In the genomic region with DNA sequence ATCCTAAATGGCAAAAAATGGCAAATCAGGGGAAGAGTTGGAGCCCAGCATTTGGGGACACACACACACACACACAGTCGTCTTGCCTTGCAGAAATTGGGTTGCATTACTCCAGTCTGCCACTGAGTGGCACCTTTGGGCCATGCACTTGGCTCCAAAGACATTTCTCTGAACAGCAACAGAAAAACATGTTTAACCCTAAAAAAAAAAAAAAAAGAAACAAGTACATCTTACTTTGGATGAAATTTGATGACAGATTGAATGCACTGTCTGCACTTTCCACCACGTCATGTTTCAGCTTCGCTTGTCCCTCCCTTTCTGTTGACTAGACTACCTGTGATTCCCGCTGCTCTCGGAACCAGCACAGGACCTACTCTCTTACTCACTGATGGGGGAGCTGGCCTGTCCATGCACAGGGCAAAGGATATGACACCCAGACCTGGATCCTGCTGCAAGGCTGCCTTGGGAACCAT, we compare ENCODE assay signal across 8 cellular contexts.
DNase-seq lines count a peak whose midpoint lies in the region; ATAC-seq and TF ChIP-seq lines count a peak whose summit lies in the region.

No MANE protein-coding gene starts in this region.

- H3K4me3 Mint-ChIP-seq in Calu3 (ENCODE audit: low read depth, unreplicated experiment) (no peak overlapping the region), IgD-negative memory B cell (peak overlapping the region; percentile 2 to 85 (median 44))
- peak overlapping the region; percentile 34 for H3K4me3 Mint-ChIP-seq in activated naive CD8-positive, alpha-beta T cell

- TF ChIP-seq POLR2A in GM18505 (IDR thresholded peaks at IDR 0.05; ENCODE audit: borderline replicate concordance, extremely low read depth, insufficient read depth, insufficient read length) = no peak

- H3K27ac Mint-ChIP-seq in Calu3 (ENCODE audit: unreplicated experiment) = no peak overlapping the region
- peak overlapping the region; percentile 33 to 53 (median 48) for H3K27ac Mint-ChIP-seq in IgD-negative memory B cell
- H3K27ac Mint-ChIP-seq in activated naive CD8-positive, alpha-beta T cell = no peak overlapping the region

- H3K27me3 Mint-ChIP-seq in Calu3 (ENCODE audit: unreplicated experiment) (peaks cover 7% of the 10 kb centered on the region), IgD-negative memory B cell (peaks cover 2% of the 10 kb centered on the region)
- no peaks in the 10 kb centered on the region for H3K27me3 Mint-ChIP-seq in activated naive CD8-positive, alpha-beta T cell

- H3K36me3 Mint-ChIP-seq in Calu3 (ENCODE audit: insufficient read depth, unreplicated experiment) = no peaks in the 10 kb centered on the region
- peaks cover 3% of the 10 kb centered on the region for H3K36me3 Mint-ChIP-seq in IgD-negative memory B cell
- no peaks in the 10 kb centered on the region for H3K36me3 Mint-ChIP-seq in activated naive CD8-positive, alpha-beta T cell

- peaks cover 15% of the 10 kb centered on the region for H3K4me1 ChIP-seq in cardiac muscle cell (ENCODE audit: low read depth)
- peaks cover 2% of the 10 kb centered on the region for H3K4me1 ChIP-seq in psoas muscle

- no peaks in the 10 kb centered on the region for H3K9me3 ChIP-seq in cardiac muscle cell (ENCODE audit: low read depth)
- H3K9me3 ChIP-seq in psoas muscle = peaks cover 8% of the 10 kb centered on the region

- H3K27me3 ChIP-seq in cardiac muscle cell = no peaks in the 10 kb centered on the region
- no peaks in the 10 kb centered on the region for H3K27me3 ChIP-seq in psoas muscle (ENCODE audit: insufficient read depth in 3 of 3, low read length in 2 of 3)

- ATAC-seq in psoas muscle (peak; percentile 84 to 92 (median 86)), GM18505 (IDR thresholded peaks at IDR 0.05; ENCODE audit: unreplicated experiment) (no peak)

- 39 to 47% (median 41%) methylated on average over 5 of the region's 5 CpGs for WGBS in psoas muscle, 3 donors

- H3K9me3 Mint-ChIP-seq in Calu3 (ENCODE audit: low read depth, unreplicated experiment) (no peaks in the 10 kb centered on the region), IgD-negative memory B cell (peaks cover 0 to 16% (median 6%) of the 10 kb centered on the region in 3 donors)
- H3K9me3 Mint-ChIP-seq in activated naive CD8-positive, alpha-beta T cell (ENCODE audit: low read depth) = peaks cover 5% of the 10 kb centered on the region

- CTCF ChIA-PET in Calu3 (lab: Charles Lee) = interaction anchor here (0.6 to 3.2 kb wide), 6 partner anchors 9 to 431 kb away, joined by 3 to 15 read pairs (median 4); a partner anchor contains a TSS

- intact Hi-C loops in Calu3 (cut with micrococcal nuclease; ENCODE audit: unreplicated experiment) = loop anchor here (1.0 to 5.0 kb wide), 2 partner anchors 265 to 388 kb away; no protein-coding TSS in a partner anchor
- intact Hi-C loops in psoas muscle (cut with DNase I) = loop anchor here (1.0 to 5.0 kb wide), 4 partner anchors 150 to 432 kb away; no protein-coding TSS in a partner anchor

- BruUV-seq in Calu3 (replicated peaks; lab: Mats Ljungman, UMichigan) = no TSS peak

- H3K36me3 ChIP-seq in cardiac muscle cell (no peaks in the 10 kb centered on the region), psoas muscle (ENCODE audit: insufficient read depth in 1 of 2, low read depth in 1 of 2) (no peaks in the 10 kb centered on the region)

- H3K4me3 ChIP-seq in cardiac muscle cell (no peak overlapping the region), psoas muscle (no peak overlapping the region)

- no peak overlapping the region for H3K27ac ChIP-seq in cardiac muscle cell
- no peak overlapping the region for H3K27ac ChIP-seq in psoas muscle

- TF ChIP-seq CTCF in Calu3 (IDR thresholded peaks at IDR 0.05; ENCODE audit: unreplicated experiment) (peak; percentile 86), cardiac muscle cell (IDR thresholded peaks at IDR 0.05; ENCODE audit: low read depth, low read length) (peak; percentile 90), psoas muscle (IDR thresholded peaks at IDR 0.05) (peak; percentile 87)

- no peaks in the 10 kb centered on the region for H3K4me1 Mint-ChIP-seq in Calu3 (ENCODE audit: low read depth, unreplicated experiment)
- H3K4me1 Mint-ChIP-seq in IgD-negative memory B cell = peaks cover 45 to 54% (median 52%) of the 10 kb centered on the region in 3 donors
- peaks cover 52% of the 10 kb centered on the region for H3K4me1 Mint-ChIP-seq in activated naive CD8-positive, alpha-beta T cell (ENCODE audit: low read depth)

- DNase-seq in Calu3 (peak; percentile 70), SK-N-DZ (ENCODE audit: low spot score) (peak; percentile 47), cardiac muscle cell (ENCODE audit: low read depth in 1 of 2, low spot score in 1 of 2) (peak; percentile 67 to 87), psoas muscle (peak; percentile 63 to 65), HuH-7 (ENCODE audit: low spot score) (no peak)

Comparison
In these comparisons a context has a peak if more than half of its experiments do, and no peak if none do; other contexts are left out.
1. H3K27ac Mint-ChIP-seq: peak in IgD-negative memory B cell (3 of 3); none in Calu3 (single experiment) and activated naive CD8-positive, alpha-beta T cell (single experiment).
2. Peak in every context shown above with its lines, with median percentiles within 50 percentile points of each other: CTCF ChIP-seq.